ENCODE assay signal across 8 cellular contexts in the genomic region with DNA sequence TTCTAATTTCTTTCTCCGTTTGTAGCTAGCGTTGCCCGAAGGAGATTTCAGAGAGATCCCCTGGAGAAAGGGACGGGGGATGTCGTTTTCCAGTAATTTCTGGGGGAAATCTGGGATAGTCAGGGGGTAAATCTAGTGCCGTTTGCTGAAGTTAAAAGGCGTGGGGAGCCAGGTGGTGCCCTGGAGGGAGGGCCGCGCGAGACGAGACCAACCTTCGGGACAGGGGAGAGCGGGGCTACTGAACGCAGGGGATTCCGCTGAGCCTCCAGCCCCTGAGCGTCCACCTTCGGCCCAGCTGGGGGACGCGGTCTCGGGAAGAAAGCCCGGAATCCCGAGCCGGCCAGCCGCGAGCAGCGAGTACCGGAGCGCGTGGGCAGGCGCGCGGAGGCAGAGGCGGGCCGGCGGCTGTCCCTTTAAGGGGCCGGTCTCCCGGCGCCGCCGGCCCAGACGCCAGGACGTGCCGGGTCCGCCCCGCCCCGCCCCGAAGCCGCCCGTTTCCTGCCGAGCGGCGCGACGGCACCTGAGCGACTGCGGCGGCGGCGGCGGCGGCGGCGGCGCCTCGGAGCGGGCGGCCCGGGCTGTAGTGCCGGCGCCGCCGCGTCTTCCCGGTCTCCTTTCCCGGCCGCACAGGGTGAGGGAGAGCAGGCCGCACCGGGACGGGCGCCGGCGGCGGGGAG. TPM values are rescaled to one million over a fixed set of nuclear protein-coding genes. Genes with fewer than 3 reads are reported as not detected.
DNase-seq lines count a peak whose midpoint lies in the region; TF ChIP-seq lines count a peak whose summit lies in the region.

A gene with protein sequence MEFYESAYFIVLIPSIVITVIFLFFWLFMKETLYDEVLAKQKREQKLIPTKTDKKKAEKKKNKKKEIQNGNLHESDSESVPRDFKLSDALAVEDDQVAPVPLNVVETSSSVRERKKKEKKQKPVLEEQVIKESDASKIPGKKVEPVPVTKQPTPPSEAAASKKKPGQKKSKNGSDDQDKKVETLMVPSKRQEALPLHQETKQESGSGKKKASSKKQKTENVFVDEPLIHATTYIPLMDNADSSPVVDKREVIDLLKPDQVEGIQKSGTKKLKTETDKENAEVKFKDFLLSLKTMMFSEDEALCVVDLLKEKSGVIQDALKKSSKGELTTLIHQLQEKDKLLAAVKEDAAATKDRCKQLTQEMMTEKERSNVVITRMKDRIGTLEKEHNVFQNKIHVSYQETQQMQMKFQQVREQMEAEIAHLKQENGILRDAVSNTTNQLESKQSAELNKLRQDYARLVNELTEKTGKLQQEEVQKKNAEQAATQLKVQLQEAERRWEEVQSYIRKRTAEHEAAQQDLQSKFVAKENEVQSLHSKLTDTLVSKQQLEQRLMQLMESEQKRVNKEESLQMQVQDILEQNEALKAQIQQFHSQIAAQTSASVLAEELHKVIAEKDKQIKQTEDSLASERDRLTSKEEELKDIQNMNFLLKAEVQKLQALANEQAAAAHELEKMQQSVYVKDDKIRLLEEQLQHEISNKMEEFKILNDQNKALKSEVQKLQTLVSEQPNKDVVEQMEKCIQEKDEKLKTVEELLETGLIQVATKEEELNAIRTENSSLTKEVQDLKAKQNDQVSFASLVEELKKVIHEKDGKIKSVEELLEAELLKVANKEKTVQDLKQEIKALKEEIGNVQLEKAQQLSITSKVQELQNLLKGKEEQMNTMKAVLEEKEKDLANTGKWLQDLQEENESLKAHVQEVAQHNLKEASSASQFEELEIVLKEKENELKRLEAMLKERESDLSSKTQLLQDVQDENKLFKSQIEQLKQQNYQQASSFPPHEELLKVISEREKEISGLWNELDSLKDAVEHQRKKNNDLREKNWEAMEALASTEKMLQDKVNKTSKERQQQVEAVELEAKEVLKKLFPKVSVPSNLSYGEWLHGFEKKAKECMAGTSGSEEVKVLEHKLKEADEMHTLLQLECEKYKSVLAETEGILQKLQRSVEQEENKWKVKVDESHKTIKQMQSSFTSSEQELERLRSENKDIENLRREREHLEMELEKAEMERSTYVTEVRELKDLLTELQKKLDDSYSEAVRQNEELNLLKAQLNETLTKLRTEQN (N-terminal part only) (plus strand): TSS at position 484 of the 677 bp plus-strand sequence. CDS start 31,842 bp downstream, outside the sequence.

- in situ Hi-C loops in transverse colon (cut with MboI; ENCODE audit: low pct_ligation_motif_present in 1 of 4, low pct_unique_long_range_greater_than_20kb in 1 of 4, low sequenced_read_pairs in 3 of 4), result no loop called here

- intact Hi-C loops in transverse colon (cut with DNase I; ENCODE audit: low total_unique reads), result loop anchor here (2.0 kb wide), 1 partner anchor 55 kb away; no protein-coding TSS in a partner anchor

- TF ChIP-seq POLR2A in transverse colon (IDR thresholded peaks at IDR 0.05), result peak; percentile 33

- 0% methylated on average over 6 to 20 of the region's 83 CpGs for WGBS in transverse colon (ENCODE audit: low coverage in 1 of 2), 2 donors

- no peak for TF ChIP-seq EP300 in transverse colon (IDR thresholded peaks at IDR 0.05; ENCODE audit: low read depth)

- H3K9me3 ChIP-seq in HEK293 (ENCODE audit: control insufficient read depth, insufficient read depth, low read depth, low read length) (no peaks in the 10 kb centered on the region), cardiac muscle cell (ENCODE audit: low read depth) (no peaks in the 10 kb centered on the region), transverse colon (no peaks in the 10 kb centered on the region)

- POLR2A ChIA-PET in HEK293 (lab: Yijun Ruan, JAX), result interaction anchor here (0.6 kb wide), 1 partner anchor 18 kb away, joined by 3 read pairs; no protein-coding TSS in a partner anchor

- no peaks in the 10 kb centered on the region for H3K27me3 ChIP-seq in cardiac muscle cell
- H3K27me3 ChIP-seq in transverse colon, result no peaks in the 10 kb centered on the region

- H3K36me3 ChIP-seq in HEK293 (ENCODE audit: control insufficient read depth in 2 of 2, insufficient read depth in 1 of 2, low read length in 2 of 2), result peaks cover 0 to 5% of the 10 kb centered on the region in 2 experiments; a peak in 1 of 3 replicates
- H3K36me3 ChIP-seq in cardiac muscle cell, result no peaks in the 10 kb centered on the region
- no peaks in the 10 kb centered on the region for H3K36me3 ChIP-seq in transverse colon

- peaks cover 26% of the 10 kb centered on the region for H3K4me1 ChIP-seq in HEK293 (ENCODE audit: control insufficient read depth, insufficient read depth, low read length)
- H3K4me1 ChIP-seq in cardiac muscle cell (ENCODE audit: low read depth), result peaks cover 43% of the 10 kb centered on the region
- H3K4me1 ChIP-seq in transverse colon, result peaks cover 14 to 44% (median 33%) of the 10 kb centered on the region in 4 donors

- H3K4me3 ChIP-seq in GM08714 (ENCODE audit: low read length) (peak within 1 kb of the TSS; percentile 94), HEK293 (ENCODE audit: low read depth, low read length) (peak within 1 kb of the TSS; percentile 95), cardiac muscle cell (peak within 1 kb of the TSS; percentile 86), transverse colon (peak within 1 kb of the TSS; percentile 86 to 100 (median 95))

- H3K27ac ChIP-seq in HEK293 (ENCODE audit: extremely low read depth, low read depth, low read length) (peak within 1 kb of the TSS; percentile 85), cardiac muscle cell (peak within 1 kb of the TSS; percentile 98), transverse colon (peak within 1 kb of the TSS; percentile 95 to 99 (median 97))

- CTCF ChIA-PET in HEK293 (lab: Yijun Ruan, JAX), result interaction anchor here (0.6 to 2.2 kb wide), 2 partner anchors 133 to 747 kb away, joined by 5 to 10 read pairs; no protein-coding TSS in a partner anchor

- TF ChIP-seq CTCF in HEK293 (tag by site-specific recombination; IDR thresholded peaks at IDR 0.05) (no peak), cardiac muscle cell (IDR thresholded peaks at IDR 0.05; ENCODE audit: low read depth, low read length) (no peak), transverse colon (IDR thresholded peaks at IDR 0.05) (no peak)

- peak; percentile 57 for DNase-seq in MV-4-11 (lab: John Stamatoyannopoulos, UW)
- peak; percentile 83 for DNase-seq in SW480 (ENCODE audit: low spot score)
- peak; percentile 72 for DNase-seq in activated naive CD8-positive, alpha-beta T cell treated with anti-CD3 and anti-CD28 coated beads, Interleukin-2, amount 50 U/mL, for 16 hours (ENCODE audit: low read depth, low spot score)
- DNase-seq in cardiac muscle cell (ENCODE audit: low read depth in 1 of 2, low spot score in 1 of 2), result peak; percentile 88 to 93
- peak; percentile 67 for DNase-seq in pons (ENCODE audit: low spot score)
- peak; percentile 89 for DNase-seq in transverse colon

TF ChIP-seq in HEK293, 187 proteins besides CTCF, POLR2A, EP300 and RAD21 (continues in another document):
- TF ChIP-seq ZBTB21 (tag by site-specific recombination; IDR thresholded peaks at IDR 0.05) (no peak), ZNF169 (tag by site-specific recombination; IDR thresholded peaks at IDR 0.05) (no peak), EGR2 (tag by site-specific recombination; IDR thresholded peaks at IDR 0.05; ENCODE audit: low read depth) (peak; percentile 59), ZNF341 (tag by site-specific recombination; IDR thresholded peaks at IDR 0.05; ENCODE audit: low read depth) (peak; percentile 54), ZBTB20 (tag by site-specific recombination; IDR thresholded peaks at IDR 0.05) (peak; percentile 33; the same call in 1 of the 2 replicates), ZNF660 (tag by site-specific recombination; IDR thresholded peaks at IDR 0.05) (no peak), ZNF501 (tag by site-specific recombination; IDR thresholded peaks at IDR 0.05) (0 out of 2 replicates have a peak, but pooled peaks have one; percentile 62), ZNF221 (tag by site-specific recombination; IDR thresholded peaks at IDR 0.05; ENCODE audit: borderline replicate concordance) (no peak), REPIN1 (tag by site-specific recombination; IDR thresholded peaks at IDR 0.05; ENCODE audit: low read depth) (no peak), ZBTB48 (tag by site-specific recombination; IDR thresholded peaks at IDR 0.05) (peak; percentile 71), ZNF37A (tag by site-specific recombination; IDR thresholded peaks at IDR 0.05) (no peak), BCL11B (tag by site-specific recombination; IDR thresholded peaks at IDR 0.05; ENCODE audit: low read depth) (no peak), MEIS1 (CRISPR knock-in tag; IDR thresholded peaks at IDR 0.05; ENCODE audit: borderline replicate concordance) (no peak), ZBTB8A (tag by site-specific recombination; IDR thresholded peaks at IDR 0.05) (peak; percentile 53), PRDM1 (tag by site-specific recombination; IDR thresholded peaks at IDR 0.05) (0 out of 2 replicates have a peak, but pooled peaks have one; percentile 17)
- TF ChIP-seq, protein P1, sequence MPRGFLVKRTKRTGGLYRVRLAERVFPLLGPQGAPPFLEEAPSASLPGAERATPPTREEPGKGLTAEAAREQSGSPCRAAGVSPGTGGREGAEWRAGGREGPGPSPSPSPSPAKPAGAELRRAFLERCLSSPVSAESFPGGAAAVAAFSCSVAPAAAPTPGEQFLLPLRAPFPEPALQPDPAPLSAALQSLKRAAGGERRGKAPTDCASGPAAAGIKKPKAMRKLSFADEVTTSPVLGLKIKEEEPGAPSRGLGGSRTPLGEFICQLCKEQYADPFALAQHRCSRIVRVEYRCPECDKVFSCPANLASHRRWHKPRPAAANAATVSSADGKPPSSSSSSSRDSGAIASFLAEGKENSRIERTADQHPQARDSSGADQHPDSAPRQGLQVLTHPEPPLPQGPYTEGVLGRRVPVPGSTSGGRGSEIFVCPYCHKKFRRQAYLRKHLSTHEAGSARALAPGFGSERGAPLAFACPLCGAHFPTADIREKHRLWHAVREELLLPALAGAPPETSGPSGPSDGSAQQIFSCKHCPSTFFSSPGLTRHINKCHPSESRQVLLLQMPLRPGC (tag by site-specific recombination; IDR thresholded peaks at IDR 0.05), result no peak
- TF ChIP-seq, protein P2, sequence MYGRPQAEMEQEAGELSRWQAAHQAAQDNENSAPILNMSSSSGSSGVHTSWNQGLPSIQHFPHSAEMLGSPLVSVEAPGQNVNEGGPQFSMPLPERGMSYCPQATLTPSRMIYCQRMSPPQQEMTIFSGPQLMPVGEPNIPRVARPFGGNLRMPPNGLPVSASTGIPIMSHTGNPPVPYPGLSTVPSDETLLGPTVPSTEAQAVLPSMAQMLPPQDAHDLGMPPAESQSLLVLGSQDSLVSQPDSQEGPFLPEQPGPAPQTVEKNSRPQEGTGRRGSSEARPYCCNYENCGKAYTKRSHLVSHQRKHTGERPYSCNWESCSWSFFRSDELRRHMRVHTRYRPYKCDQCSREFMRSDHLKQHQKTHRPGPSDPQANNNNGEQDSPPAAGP (tag by site-specific recombination; IDR thresholded peaks at IDR 0.05), result peak; percentile 40; the same call in 1 of the 2 replicates

RNA-seq across cellular contexts. Expression of the gene that starts here (rescaled TPM):
- total RNA-seq in cardiac muscle cell (63.9 and 130 TPM in 2 replicates), transverse colon (100 to 1,000 TPM; 101 to 279 (median 129) TPM)
- 214 and 240 TPM in 2 replicates for polyA plus RNA-seq in cardiac muscle cell

Comparison
In these comparisons a context has a peak if more than half of its experiments do, and no peak if none do; other contexts are left out.
1. Peak in every context shown above with its lines: DNase-seq, H3K4me3 ChIP-seq and H3K27ac ChIP-seq.